ENCODE assay signal across 1 cellular context in the genomic region with DNA sequence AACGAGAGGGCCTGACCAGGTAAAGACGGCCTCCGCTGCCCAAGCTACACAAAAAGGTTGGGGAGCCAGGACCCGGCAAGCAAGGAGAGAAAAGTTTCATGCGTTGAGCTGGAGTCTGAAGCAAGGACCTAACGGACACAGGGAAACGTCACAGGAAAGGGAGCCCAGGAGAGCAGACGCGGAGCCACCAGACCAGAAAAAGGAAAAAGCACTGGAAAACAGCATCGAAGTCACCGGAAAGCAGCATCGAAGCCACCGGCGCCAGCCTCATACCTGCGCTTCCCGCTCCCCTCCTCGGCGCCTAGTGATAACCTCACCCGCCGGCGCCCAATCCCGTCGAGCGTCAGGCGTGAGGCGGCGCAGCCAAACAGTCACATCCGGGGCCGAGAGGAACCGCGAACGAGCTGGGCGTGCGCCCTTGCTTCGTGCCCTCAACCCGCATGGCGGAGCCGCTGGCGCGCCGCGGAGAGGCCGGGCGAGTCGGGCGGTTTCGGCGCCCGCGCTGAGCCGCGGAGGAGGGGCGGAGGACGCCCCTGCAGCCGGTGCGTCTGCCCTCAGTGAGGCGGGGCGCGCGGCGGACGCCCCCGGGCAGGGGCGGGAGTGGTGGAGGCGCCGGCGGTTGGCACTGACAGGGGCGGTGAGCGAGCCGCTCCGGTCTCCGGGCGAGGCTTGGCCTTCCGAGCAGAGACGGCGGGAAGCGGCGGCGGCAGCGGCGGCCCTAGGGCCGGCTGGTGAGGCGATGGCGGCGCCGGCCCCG.
A peak's percentile ranks its signal among the peaks of the same experiment; 100 is the strongest.
TF ChIP-seq lines count a peak whose summit lies in the region.

A gene with protein sequence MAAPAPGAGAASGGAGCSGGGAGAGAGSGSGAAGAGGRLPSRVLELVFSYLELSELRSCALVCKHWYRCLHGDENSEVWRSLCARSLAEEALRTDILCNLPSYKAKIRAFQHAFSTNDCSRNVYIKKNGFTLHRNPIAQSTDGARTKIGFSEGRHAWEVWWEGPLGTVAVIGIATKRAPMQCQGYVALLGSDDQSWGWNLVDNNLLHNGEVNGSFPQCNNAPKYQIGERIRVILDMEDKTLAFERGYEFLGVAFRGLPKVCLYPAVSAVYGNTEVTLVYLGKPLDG (plus strand): TSS at position 415 of the 757 bp plus-strand sequence. CDS start 325 bp downstream, at position 740.
WDR53 (minus strand) TSS at position 309 of the 757 bp plus-strand sequence. CDS start 7,079 bp downstream, outside the sequence.

TF ChIP-seq in A549, 52 proteins besides CTCF, POLR2A, EP300 and RAD21 (continued from another document):
- TF ChIP-seq, protein P1, sequence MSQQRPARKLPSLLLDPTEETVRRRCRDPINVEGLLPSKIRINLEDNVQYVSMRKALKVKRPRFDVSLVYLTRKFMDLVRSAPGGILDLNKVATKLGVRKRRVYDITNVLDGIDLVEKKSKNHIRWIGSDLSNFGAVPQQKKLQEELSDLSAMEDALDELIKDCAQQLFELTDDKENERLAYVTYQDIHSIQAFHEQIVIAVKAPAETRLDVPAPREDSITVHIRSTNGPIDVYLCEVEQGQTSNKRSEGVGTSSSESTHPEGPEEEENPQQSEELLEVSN (IDR thresholded peaks at IDR 0.05; ENCODE audit: borderline replicate concordance, low read depth) = peak; percentile 88
- TF ChIP-seq ESRRA (IDR thresholded peaks at IDR 0.05; ENCODE audit: borderline replicate concordance, low read length) = no peak
- TF ChIP-seq HOXA7 (CRISPR knock-in tag; IDR thresholded peaks at IDR 0.05) = no peak
- TF ChIP-seq RCOR1 (IDR thresholded peaks at IDR 0.05; ENCODE audit: low read depth, low read length) = no peak
- peak; percentile 92 for TF ChIP-seq KDM5A (IDR thresholded peaks at IDR 0.05)
- no peak for TF ChIP-seq CBX8 (IDR thresholded peaks at IDR 0.05)
- no peak for TF ChIP-seq USF2 (IDR thresholded peaks at IDR 0.05)
- no peak for TF ChIP-seq NPAS2 (CRISPR knock-in tag; IDR thresholded peaks at IDR 0.05; ENCODE audit: borderline replicate concordance)
- TF ChIP-seq CHD2 (IDR thresholded peaks at IDR 0.05; ENCODE audit: low read length, partially characterized antibody) = no peak
- TF ChIP-seq EHMT2 (IDR thresholded peaks at IDR 0.05; ENCODE audit: low read depth) = no peak
- TF ChIP-seq KDM1A (IDR thresholded peaks at IDR 0.05; ENCODE audit: low read depth) = no peak
- no peak for TF ChIP-seq HDAC2 (IDR thresholded peaks at IDR 0.05)
- peak; percentile 27 to 78; a peak in 1 of 5 replicates for TF ChIP-seq JUN (IDR thresholded peaks at IDR 0.05)
- TF ChIP-seq, protein P2, sequence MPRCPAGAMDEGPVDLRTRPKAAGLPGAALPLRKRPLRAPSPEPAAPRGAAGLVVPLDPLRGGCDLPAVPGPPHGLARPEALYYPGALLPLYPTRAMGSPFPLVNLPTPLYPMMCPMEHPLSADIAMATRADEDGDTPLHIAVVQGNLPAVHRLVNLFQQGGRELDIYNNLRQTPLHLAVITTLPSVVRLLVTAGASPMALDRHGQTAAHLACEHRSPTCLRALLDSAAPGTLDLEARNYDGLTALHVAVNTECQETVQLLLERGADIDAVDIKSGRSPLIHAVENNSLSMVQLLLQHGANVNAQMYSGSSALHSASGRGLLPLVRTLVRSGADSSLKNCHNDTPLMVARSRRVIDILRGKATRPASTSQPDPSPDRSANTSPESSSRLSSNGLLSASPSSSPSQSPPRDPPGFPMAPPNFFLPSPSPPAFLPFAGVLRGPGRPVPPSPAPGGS (IDR thresholded peaks at IDR 0.05) = peak; percentile 40; the same call in 1 of the 3 replicates
- TF ChIP-seq ZNF302 (CRISPR knock-in tag; IDR thresholded peaks at IDR 0.05) = no peak
- TF ChIP-seq MAFK (IDR thresholded peaks at IDR 0.05; ENCODE audit: partially characterized antibody) = no peak
- no peak for TF ChIP-seq RARB (CRISPR knock-in tag; IDR thresholded peaks at IDR 0.05)
- no peak for TF ChIP-seq FOSL2 (IDR thresholded peaks at IDR 0.05)
- no peak for TF ChIP-seq FOSL2 (CRISPR knock-in tag; IDR thresholded peaks at IDR 0.05)
- TF ChIP-seq BHLHE40 (IDR thresholded peaks at IDR 0.05; ENCODE audit: low read depth, low read length) = no peak
- TF ChIP-seq TFCP2L1 (CRISPR knock-in tag; IDR thresholded peaks at IDR 0.05) = no peak
- 0 out of 2 replicates have a peak, but pooled peaks have one; percentile 57 for TF ChIP-seq MYC (IDR thresholded peaks at IDR 0.05; ENCODE audit: borderline replicate concordance, low read length)
- TF ChIP-seq ELK1 (IDR thresholded peaks at IDR 0.05; ENCODE audit: low read depth, low read length) = no peak
- no peak for TF ChIP-seq TP53 (CRISPR knock-in tag; IDR thresholded peaks at IDR 0.05)
- no peak for TF ChIP-seq ZC3H11A (IDR thresholded peaks at IDR 0.05)
- no peak for TF ChIP-seq ZSCAN20 (CRISPR knock-in tag; IDR thresholded peaks at IDR 0.05)
- TF ChIP-seq RNF2 (IDR thresholded peaks at IDR 0.05; ENCODE audit: borderline replicate concordance, low read depth) = no peak
- TF ChIP-seq HOXB13 (CRISPR knock-in tag; IDR thresholded peaks at IDR 0.05; ENCODE audit: low read depth) = no peak
